ENCODE assay signal across 8 cellular contexts in the genomic region with DNA sequence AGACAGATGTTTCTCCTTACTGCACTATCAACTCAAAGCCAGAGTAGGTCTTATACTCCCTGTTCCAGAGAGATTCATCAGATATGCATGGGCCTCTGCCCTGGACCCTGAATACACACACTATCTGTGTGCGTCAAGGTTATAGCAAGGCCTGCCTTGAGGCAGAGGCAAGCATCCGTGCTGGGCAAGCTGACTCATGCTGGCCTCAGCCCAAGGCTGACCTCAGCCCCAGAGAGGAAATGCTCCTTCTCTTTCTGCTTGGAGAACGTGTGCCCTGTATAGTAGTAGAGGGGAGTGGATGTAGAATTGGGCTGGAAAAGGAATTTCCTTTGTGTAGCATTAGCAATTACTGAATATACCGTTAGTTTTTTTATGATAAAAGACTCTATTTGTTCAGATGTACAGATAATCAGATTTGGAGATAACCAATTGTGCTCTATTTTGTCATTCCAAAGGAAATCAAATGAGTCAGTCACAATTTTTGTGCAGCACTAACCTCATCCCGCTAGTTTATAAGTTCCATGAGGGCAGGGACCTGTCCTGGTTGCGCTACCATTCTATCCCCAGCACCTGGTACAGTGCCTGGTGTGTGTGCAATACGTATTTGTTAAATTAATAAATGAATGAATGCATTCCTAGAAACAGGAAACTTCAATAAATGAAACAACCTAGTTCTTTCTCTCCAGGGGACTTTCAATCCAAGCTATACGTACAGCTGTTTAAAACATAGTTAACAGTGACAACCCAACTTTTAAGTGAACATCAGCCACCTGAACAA. TPM values are rescaled to one million over a fixed set of nuclear protein-coding genes. Genes with fewer than 3 reads are reported as not detected.
DNase-seq lines count a peak whose midpoint lies in the region; ATAC-seq and TF ChIP-seq lines count a peak whose summit lies in the region.

No MANE protein-coding gene starts in this region.

- H3K4me3 ChIP-seq in PC-9, result no peak overlapping the region
- H3K4me3 ChIP-seq in fibroblast of lung (replicated peaks in 1 of 4; ENCODE audit: control extremely low read depth in 1 of 4, insufficient read depth in 1 of 4, low read depth in 3 of 4, low read length in 4 of 4), result no peak overlapping the region
- H3K4me3 ChIP-seq in osteoblast (ENCODE audit: insufficient read depth, low read length), result no peak overlapping the region
- H3K4me3 ChIP-seq in CD4-positive, alpha-beta memory T cell (ENCODE audit: low read length in 2 of 2), result no peak overlapping the region

- H3K27ac ChIP-seq in PC-9 (peak overlapping the region; percentile 45), fibroblast of lung (ENCODE audit: insufficient read depth, low read length) (no peak overlapping the region), osteoblast (ENCODE audit: low read depth, low read length) (peak overlapping the region; percentile 18)
- H3K27ac ChIP-seq in CD4-positive, alpha-beta memory T cell (ENCODE audit: low read depth, low read length), result no peak overlapping the region

- H2AFZ ChIP-seq in PC-9 (no peak overlapping the region), fibroblast of lung (ENCODE audit: low read length) (no peak overlapping the region), osteoblast (ENCODE audit: low read length) (no peak overlapping the region)

- H4K20me1 ChIP-seq in PC-9 (ENCODE audit: insufficient read depth), result no peaks in the 10 kb centered on the region
- H4K20me1 ChIP-seq in fibroblast of lung (ENCODE audit: control insufficient read depth, extremely low read depth, insufficient read depth, low read length), result no peaks in the 10 kb centered on the region
- no peaks in the 10 kb centered on the region for H4K20me1 ChIP-seq in osteoblast (ENCODE audit: insufficient read depth, low read length)

- no peaks in the 10 kb centered on the region for H3K79me2 ChIP-seq in PC-9 (ENCODE audit: low read depth)
- no peaks in the 10 kb centered on the region for H3K79me2 ChIP-seq in fibroblast of lung (ENCODE audit: control insufficient read depth, insufficient read depth, low read length)
- H3K79me2 ChIP-seq in osteoblast (ENCODE audit: insufficient read depth, low read length), result no peaks in the 10 kb centered on the region

- H3K9ac ChIP-seq in fibroblast of lung (ENCODE audit: insufficient read depth, low read length), result no peak overlapping the region

- peaks cover 15% of the 10 kb centered on the region for H3K4me1 ChIP-seq in PC-9 (replicated peaks; ENCODE audit: insufficient read depth)
- peaks cover 3% of the 10 kb centered on the region for H3K4me1 ChIP-seq in fibroblast of lung (ENCODE audit: control insufficient read depth, extremely low read depth, insufficient read depth, low read length)
- H3K4me1 ChIP-seq in osteoblast (ENCODE audit: insufficient read depth, low read length), result peaks cover 14% of the 10 kb centered on the region
- H3K4me1 ChIP-seq in CD4-positive, alpha-beta memory T cell (ENCODE audit: insufficient read depth, low read length), result no peaks in the 10 kb centered on the region

- DNase-seq in DMS53 (lab: John Stamatoyannopoulos, UW) (peak; percentile 91), PC-9 (peak; percentile 83 to 87), fibroblast of lung (ENCODE audit: low read depth in 2 of 2) (peak; percentile 91 to 96), osteoblast (ENCODE audit: insufficient read length, low spot score, missing footprints) (peak; percentile 85), D341Med (ENCODE audit: low spot score) (no peak)
- no peak for DNase-seq in CD4-positive, alpha-beta memory T cell
- no peak for DNase-seq in T-helper 2 cell treated with Interferon-gamma antibody and Interleukin-4, amounts not matched to agents 5 μg/mL and 100 μg/mL, for 36 hours (ENCODE audit: low spot score)

- H3K9me3 ChIP-seq in PC-9 (ENCODE audit: insufficient read depth, low read depth) (no peaks in the 10 kb centered on the region), fibroblast of lung (ENCODE audit: control insufficient read depth, insufficient read depth, low read depth, low read length) (no peaks in the 10 kb centered on the region), osteoblast (ENCODE audit: low read depth, low read length) (no peaks in the 10 kb centered on the region)
- no peaks in the 10 kb centered on the region for H3K9me3 ChIP-seq in CD4-positive, alpha-beta memory T cell (ENCODE audit: control insufficient read depth in 1 of 2, low read length in 2 of 2)

- ATAC-seq in HG02870 (IDR thresholded peaks at IDR 0.05; ENCODE audit: unreplicated experiment), result no peak

- H3K9me3 Mint-ChIP-seq in CD4-positive, alpha-beta memory T cell, result no peaks in the 10 kb centered on the region
- no peaks in the 10 kb centered on the region for H3K9me3 Mint-ChIP-seq in T-helper 2 cell treated with Interferon-gamma antibody and Interleukin-4, amounts not matched to agents 5 μg/mL and 100 μg/mL, for 36 hours

- H3K4me1 Mint-ChIP-seq in CD4-positive, alpha-beta memory T cell, result no peaks in the 10 kb centered on the region
- H3K4me1 Mint-ChIP-seq in T-helper 2 cell treated with Interferon-gamma antibody and Interleukin-4, amounts not matched to agents 5 μg/mL and 100 μg/mL, for 36 hours (ENCODE audit: low read depth), result no peaks in the 10 kb centered on the region

- POLR2A ChIA-PET in PC-9 (lab: Charles Lee; ENCODE audit: unreplicated experiment), result no interaction called here
- POLR2A ChIA-PET in CD4-positive, alpha-beta memory T cell (lab: Charles Lee; ENCODE audit: partially characterized antibody), result no interaction called here

- no peak overlapping the region for H3K4me3 Mint-ChIP-seq in CD4-positive, alpha-beta memory T cell
- no peak overlapping the region for H3K4me3 Mint-ChIP-seq in T-helper 2 cell treated with Interferon-gamma antibody and Interleukin-4, amounts not matched to agents 5 μg/mL and 100 μg/mL, for 36 hours

- BruUV-seq in PC-9 (replicated peaks; lab: Mats Ljungman, UMichigan), result no TSS peak

- peak overlapping the region; percentile 5; the same call in 1 of the 2 replicates for H3K4me2 ChIP-seq in PC-9
- H3K4me2 ChIP-seq in fibroblast of lung (ENCODE audit: extremely low read depth, insufficient read depth, low read length), result no peak overlapping the region
- H3K4me2 ChIP-seq in osteoblast (ENCODE audit: insufficient read depth, low read length), result peak overlapping the region; percentile 17

- peaks cover 12 to 34% of the 10 kb centered on the region in 2 donors for H3K27me3 Mint-ChIP-seq in CD4-positive, alpha-beta memory T cell
- H3K27me3 Mint-ChIP-seq in T-helper 2 cell treated with Interferon-gamma antibody and Interleukin-4, amounts not matched to agents 5 μg/mL and 100 μg/mL, for 36 hours (ENCODE audit: low read depth), result peaks cover 40% of the 10 kb centered on the region

- intact Hi-C loops in PC-9 (cut with micrococcal nuclease; ENCODE audit: unreplicated experiment), result no loop called here
- intact Hi-C loops in CD4-positive, alpha-beta memory T cell (cut with micrococcal nuclease), result no loop called here

- CTCF ChIA-PET in PC-9 (lab: Charles Lee), result no interaction called here
- CTCF ChIA-PET in CD4-positive, alpha-beta memory T cell (lab: Charles Lee; ENCODE audit: partially characterized antibody), result no interaction called here

- no peak overlapping the region for H3K27ac Mint-ChIP-seq in CD4-positive, alpha-beta memory T cell
- H3K27ac Mint-ChIP-seq in T-helper 2 cell treated with Interferon-gamma antibody and Interleukin-4, amounts not matched to agents 5 μg/mL and 100 μg/mL, for 36 hours, result no peak overlapping the region

- H3K36me3 ChIP-seq in PC-9 (ENCODE audit: low read depth) (no peaks in the 10 kb centered on the region), fibroblast of lung (ENCODE audit: control insufficient read depth, insufficient read depth, low read length) (no peaks in the 10 kb centered on the region), osteoblast (ENCODE audit: insufficient read depth, low read length) (no peaks in the 10 kb centered on the region)
- no peaks in the 10 kb centered on the region for H3K36me3 ChIP-seq in CD4-positive, alpha-beta memory T cell (ENCODE audit: insufficient read depth, low read length)

- H3K36me3 Mint-ChIP-seq in CD4-positive, alpha-beta memory T cell, result no peaks in the 10 kb centered on the region
- no peaks in the 10 kb centered on the region for H3K36me3 Mint-ChIP-seq in T-helper 2 cell treated with Interferon-gamma antibody and Interleukin-4, amounts not matched to agents 5 μg/mL and 100 μg/mL, for 36 hours (ENCODE audit: low read depth)

- TF ChIP-seq CTCF in PC-9 (conservative IDR thresholded peaks at IDR 0.05), result no peak
- no peak for TF ChIP-seq CTCF in fibroblast of lung (conservative IDR thresholded peaks at IDR 0.05 in 1 of 2, IDR thresholded peaks at IDR 0.05 in 1 of 2; ENCODE audit: low read depth in 1 of 2, low read length in 2 of 2)
- TF ChIP-seq CTCF in osteoblast (IDR thresholded peaks at IDR 0.05; ENCODE audit: extremely low read depth, low read depth, low read length), result no peak

- peaks cover 13% of the 10 kb centered on the region for H3F3A ChIP-seq in PC-9 (ENCODE audit: insufficient read depth, low read depth)

- H3K9me2 ChIP-seq in PC-9 (ENCODE audit: insufficient read depth), result peaks cover 10% of the 10 kb centered on the region; the same call in 1 of the 2 replicates

- H3K27me3 ChIP-seq in PC-9 (ENCODE audit: insufficient read depth, low read depth) (no peaks in the 10 kb centered on the region), fibroblast of lung (ENCODE audit: control insufficient read depth, insufficient read depth, low read length) (no peaks in the 10 kb centered on the region), osteoblast (ENCODE audit: insufficient read depth, low read length) (no peaks in the 10 kb centered on the region)
- peaks cover 1% of the 10 kb centered on the region for H3K27me3 ChIP-seq in CD4-positive, alpha-beta memory T cell (ENCODE audit: insufficient read depth, low read length)

RNA-seq across cellular contexts. Expression of gene PAQR9, which starts 13.3 kb away (rescaled TPM):
- total RNA-seq in PC-9 (2021) (not detected in 2 replicates), fibroblast of lung (not detected in 2 replicates), osteoblast (not detected in 2 replicates)
- polyA plus RNA-seq in fibroblast of lung, result 0.02 TPM in 1 of 2 replicates, not detected in the other
- polyA plus RNA-seq in fibroblast of lung (2012), result 0.07 TPM in 1 of 2 replicates, not detected in the other
- 0.11 TPM in 1 of 2 replicates, not detected in the other for polyA minus RNA-seq in fibroblast of lung (ENCODE audit: low replicate concordance)
- not detected for total RNA-seq in CD4-positive, alpha-beta memory T cell
- polyA plus RNA-seq in CD4-positive, alpha-beta memory T cell, result not detected

RNA-seq across cellular contexts. Expression of gene U2SURP, which starts 24.6 kb away (rescaled TPM):
- total RNA-seq in PC-9 (2021) (104 and 126 TPM in 2 replicates), fibroblast of lung (35.4 and 39.1 TPM in 2 replicates), osteoblast (85.0 and 85.5 TPM in 2 replicates)
- 44.8 and 45.5 TPM in 2 replicates for polyA plus RNA-seq in fibroblast of lung
- polyA plus RNA-seq in fibroblast of lung (2012), result 48.6 and 51.3 TPM in 2 replicates
- 7.3 and 11.6 TPM in 2 replicates for polyA minus RNA-seq in fibroblast of lung (ENCODE audit: low replicate concordance)
- 100 to 1,000 TPM; 137 TPM for total RNA-seq in CD4-positive, alpha-beta memory T cell
- polyA plus RNA-seq in CD4-positive, alpha-beta memory T cell, result 100 to 1,000 TPM in 1 of 2 donors, 10 to 100 TPM in 1; 97.6 to 115 TPM

Comparison
In these comparisons a context has a peak if more than half of its experiments do, and no peak if none do; other contexts are left out.
1. DNase-seq: peak in DMS53 (single experiment), PC-9 (2 of 2), fibroblast of lung (2 of 2) and osteoblast (single experiment); none in CD4-positive, alpha-beta memory T cell (0 of 5), T-helper 2 cell treated with Interferon-gamma antibody and Interleukin-4, amounts not matched to agents 5 μg/mL and 100 μg/mL, for 36 hours (single experiment) and D341Med (single experiment).
2. H3K27ac ChIP-seq: peak in PC-9 (single experiment) and osteoblast (single experiment); none in fibroblast of lung (single experiment) and CD4-positive, alpha-beta memory T cell (single experiment).